Comparison of ENCODE assay signal across 16 cellular contexts in genomic region chr22:27207907-27208306, GRCh38.
DNase-seq lines count a peak whose midpoint lies in the region; FAIRE-seq and TF ChIP-seq lines count a peak whose summit lies in the region.
"Had no signal": no experiment of that assay in that cellular context is flagged by ENCODE, and none has a peak within 500 bp of the region (broad histone marks: within the 10 kb centered on the region; RNA-seq: fewer than 3 reads in every experiment).

No MANE protein-coding gene starts in this region.

- no peaks in the 10 kb centered on the region for H3K36me3 Mint-ChIP-seq in glutamatergic neuron (ENCODE audit: unreplicated experiment)

- H3K27me3 Mint-ChIP-seq in glutamatergic neuron (ENCODE audit: unreplicated experiment) = no peaks in the 10 kb centered on the region

- peaks cover 3% of the 10 kb centered on the region for H3K9me3 Mint-ChIP-seq in glutamatergic neuron (ENCODE audit: unreplicated experiment)

- peaks cover 3% of the 10 kb centered on the region for H3K4me1 Mint-ChIP-seq in glutamatergic neuron (ENCODE audit: low read depth, unreplicated experiment)

- TF ChIP-seq CTCF in glutamatergic neuron (IDR thresholded peaks at IDR 0.05; ENCODE audit: partially characterized antibody, unreplicated experiment) = no peak

- no peak overlapping the region for H3K4me3 Mint-ChIP-seq in glutamatergic neuron (ENCODE audit: unreplicated experiment)

- H3K27me3 ChIP-seq in adipocyte (replicated peaks; ENCODE audit: control insufficient read depth, insufficient read depth, low read length) = peaks cover 17% of the 10 kb centered on the region
- H3K27me3 ChIP-seq: vagina had no signal

- H3K9me3 ChIP-seq in adipocyte (ENCODE audit: control insufficient read depth, low read length) = peaks cover 3% of the 10 kb centered on the region
- H3K9me3 ChIP-seq: psoas muscle, vagina had no signal

- DNase-seq in A172 (ENCODE audit: low spot score) (peak; percentile 21), GM04504 (ENCODE audit: low read depth) (peak; percentile 60), adipocyte (ENCODE audit: low read depth) (peak; percentile 63), glutamatergic neuron (peak; percentile 40), NCI-H2081 treated with DMSO at 0.1 percent for 48 hours (lab: John Stamatoyannopoulos, UW) (no peak), HTR-8/SVneo (ENCODE audit: insufficient read length, low spot score) (no peak), CD1c-positive myeloid dendritic cell (ENCODE audit: extremely low spot score) (no peak)
- no peak for DNase-seq in NK-92 treated with Interleukin-12 subunit alpha and Interleukin-12 subunit beta, amount 100 ng/mL, for 24 hours (lab: John Stamatoyannopoulos, UW)
- DNase-seq: activated naive CD4-positive, alpha-beta T cell treated with Interleukin-2 at 50 U/mL for 16 hours; AML-193; DMS79; NCI-H226; RPMI8226; stimulated activated CD4-positive, alpha-beta T cell treated with anti-CD3 and anti-CD28 coated beads, Interleukin-2, amount 100 ng/mL, for 24 hours had no signal

- H3K9ac ChIP-seq in adipocyte (ENCODE audit: low read length) = no peak overlapping the region

- FAIRE-seq in HTR-8/SVneo (lab: Jason Lieb, UNC) = no peak

- no peak overlapping the region for H3K27ac Mint-ChIP-seq in glutamatergic neuron (ENCODE audit: unreplicated experiment)

- peaks cover 23% of the 10 kb centered on the region for H3K4me1 ChIP-seq in adipocyte (ENCODE audit: control insufficient read depth, insufficient read depth, low read length)
- H3K4me1 ChIP-seq: psoas muscle had no signal

- H3K36me3 ChIP-seq in adipocyte (ENCODE audit: control insufficient read depth, insufficient read depth, low read length, severe bottlenecking) = no peaks in the 10 kb centered on the region
- H3K36me3 ChIP-seq: vagina had no signal

- H3K4me3 ChIP-seq in adipocyte (ENCODE audit: low read length) = no peak overlapping the region
- H3K4me3 ChIP-seq: psoas muscle, vagina had no signal

Comparison
In these comparisons a context has a peak if more than half of its experiments do, and no peak if none do; other contexts are left out.
1. DNase-seq: peak in A172 (single experiment), GM04504 (single experiment), adipocyte (single experiment) and glutamatergic neuron (single experiment); none in NCI-H2081 treated with DMSO at 0.1 percent for 48 hours (single experiment), HTR-8/SVneo (single experiment), CD1c-positive myeloid dendritic cell (single experiment) and NK-92 treated with Interleukin-12 subunit alpha and Interleukin-12 subunit beta, amount 100 ng/mL, for 24 hours (single experiment).